Comparison of ENCODE assay signal across 13 cellular contexts in genomic region chr5:132492386-132492785, GRCh38. TPM values are rescaled to one million over a fixed set of nuclear protein-coding genes. Genes with fewer than 3 reads are reported as not detected.
A peak's percentile ranks its signal among the peaks of the same experiment; 100 is the strongest.
DNase-seq lines count a peak whose midpoint lies in the region; ATAC-seq, FAIRE-seq and TF ChIP-seq lines count a peak whose summit lies in the region.
"Had no signal": no experiment of that assay in that cellular context is flagged by ENCODE, and none has a peak within 500 bp of the region (broad histone marks: within the 10 kb centered on the region; RNA-seq: fewer than 3 reads in every experiment).

No MANE protein-coding gene starts in this region.

- H3K4me2 ChIP-seq in BLaER1: peak overlapping the region; percentile 96
- no peak overlapping the region; the same call in 1 of the 2 replicates for H3K4me2 ChIP-seq in GM12878 (ENCODE audit: control insufficient read depth, insufficient read depth)

- RAD21 ChIA-PET in GM12878 (lab: Charles Lee; ENCODE audit: unreplicated experiment): interaction anchor here (5.2 to 27.2 kb wide), 3 partner anchors 65 to 76 kb away, joined by 49 to 453 read pairs (median 72); no protein-coding TSS in a partner anchor

- TF ChIP-seq RAD21 in GM12878 (IDR thresholded peaks at IDR 0.05; ENCODE audit: insufficient read depth, low read depth, low read length): no peak

- SMC1A ChIA-PET in GM12878 (lab: Charles Lee; ENCODE audit: uncharacterized antibody, unreplicated experiment): interaction anchor here (0.7 to 8.5 kb wide), 11 partner anchors 14 to 266 kb away, joined by 3 to 123 read pairs (median 4); no protein-coding TSS in a partner anchor

- POLR2A ChIA-PET in GM12878 (lab: Charles Lee): interaction anchor here (0.7 to 24.5 kb wide), 7 partner anchors 9 to 729 kb away, joined by 3 to 389 read pairs (median 6); no protein-coding TSS in a partner anchor

- no peak for TF ChIP-seq POLR2A in GM12878 (IDR thresholded peaks at IDR 0.05; ENCODE audit: low read depth, low read length)

- H4K20me1 ChIP-seq in BLaER1 (peaks cover 32% of the 10 kb centered on the region), GM12878 (ENCODE audit: control insufficient read depth, insufficient read depth) (peaks cover 16% of the 10 kb centered on the region)

- in situ Hi-C loops in GM12878 (cut with MboI): loop anchor here (10.0 kb wide), 1 partner anchor 108 kb away; no protein-coding TSS in a partner anchor

- no peak for TF ChIP-seq EP300 in GM12878 (IDR thresholded peaks at IDR 0.05; ENCODE audit: borderline replicate concordance in 1 of 2, control insufficient read depth in 1 of 2, low read depth in 2 of 2, low read length in 2 of 2)

- FAIRE-seq in GM12878 (lab: Jason Lieb, UNC): no peak
- FAIRE-seq: TTC549 had no signal

- TF ChIP-seq CTCF in HFFc6 (IDR thresholded peaks at IDR 0.05): no peak
- TF ChIP-seq CTCF in GM12878 (IDR thresholded peaks at IDR 0.05 in 2 of 3, conservative IDR thresholded peaks at IDR 0.05 in 1 of 3; ENCODE audit: control insufficient read depth in 2 of 3, extremely low read depth in 1 of 3, insufficient read depth in 1 of 3, low read depth in 3 of 3, low read length in 3 of 3): no peak
- TF ChIP-seq CTCF in nephron (IDR thresholded peaks at IDR 0.05; ENCODE audit: unreplicated experiment in 3 of 3): no peak

- H3K79me2 ChIP-seq in GM12878 (ENCODE audit: control insufficient read depth, insufficient read depth, low read length): peaks cover 45% of the 10 kb centered on the region

- H3K36me3 Mint-ChIP-seq in HFFc6 (ENCODE audit: low read depth) (peaks cover 4% of the 10 kb centered on the region), nephron (ENCODE audit: low read depth) (no peaks in the 10 kb centered on the region)

- WGBS in GM12878 (ENCODE audit: insufficient coverage, insufficient replicate concordance, low lambda C conversion rate, missing lambda C conversion rate): 72% methylated on average over 2 of the region's 2 CpGs

- H3K9me3 Mint-ChIP-seq in HFFc6 (no peaks in the 10 kb centered on the region), nephron (no peaks in the 10 kb centered on the region)

- H3K36me3 ChIP-seq in BLaER1 (peaks cover 23% of the 10 kb centered on the region), GM12878 (ENCODE audit: control insufficient read depth in 2 of 2, insufficient read depth in 2 of 2, low read length in 1 of 2) (peaks cover 8 to 18% of the 10 kb centered on the region in 2 experiments)

- no peak overlapping the region for H3K9ac ChIP-seq in BLaER1
- no peak overlapping the region for H3K9ac ChIP-seq in GM12878 (ENCODE audit: control insufficient read depth, insufficient read depth, low read length)

- no peaks in the 10 kb centered on the region for H3K9me3 ChIP-seq in BLaER1
- no peaks in the 10 kb centered on the region for H3K9me3 ChIP-seq in GM12878 (replicated peaks; ENCODE audit: control insufficient read depth, insufficient read depth, low read length)

- H3K4me3 Mint-ChIP-seq in HFFc6: no peak overlapping the region
- peak overlapping the region; percentile 53 to 85 (median 80) for H3K4me3 Mint-ChIP-seq in nephron

- H2AFZ ChIP-seq in GM12878 (ENCODE audit: control insufficient read depth, low read depth, low read length): no peak overlapping the region

- ATAC-seq in GM12878 (no peak), HG02642 (IDR thresholded peaks at IDR 0.05; ENCODE audit: poor library complexity, unreplicated experiment) (no peak), GM18519 (IDR thresholded peaks at IDR 0.05; ENCODE audit: low FRiP score, unreplicated experiment) (no peak)

- no peak overlapping the region for H3K27ac ChIP-seq in BLaER1
- no peak overlapping the region for H3K27ac ChIP-seq in GM12878 (ENCODE audit: control insufficient read depth, insufficient read depth)

- H3K27me3 Mint-ChIP-seq in HFFc6 (ENCODE audit: insufficient read depth): peaks cover 2% of the 10 kb centered on the region
- peaks cover 25% of the 10 kb centered on the region for H3K27me3 Mint-ChIP-seq in nephron (ENCODE audit: low read depth)

- H3K4me1 Mint-ChIP-seq in HFFc6 (ENCODE audit: low read depth) (peaks cover 44% of the 10 kb centered on the region), nephron (peaks cover 21% of the 10 kb centered on the region)

- H3K4me3 ChIP-seq in BLaER1 (no peak overlapping the region), GM12878 (no peak overlapping the region)

- intact Hi-C loops in GM12878 (cut with micrococcal nuclease; ENCODE audit: unreplicated experiment): no loop called here

- DNase-seq in HFFc6: no peak
- no peak for DNase-seq in GM12878 (ENCODE audit: low read depth, low spot score)
- DNase-seq in ureter (ENCODE audit: low spot score): no peak
- DNase-seq in NCI-H2029 (lab: John Stamatoyannopoulos, UW): no peak
- DNase-seq: NCI-H446, RPMI8226 had no signal

- peaks cover 72% of the 10 kb centered on the region for H3K4me1 ChIP-seq in BLaER1
- H3K4me1 ChIP-seq in GM12878 (ENCODE audit: control insufficient read depth, insufficient read depth, low read length): peaks cover 42% of the 10 kb centered on the region

- no peaks in the 10 kb centered on the region for H3K27me3 ChIP-seq in BLaER1
- no peaks in the 10 kb centered on the region for H3K27me3 ChIP-seq in GM12878 (replicated peaks in 1 of 2; ENCODE audit: control insufficient read depth in 2 of 2, insufficient read depth in 2 of 2, low read length in 1 of 2)

- H3K27ac Mint-ChIP-seq in HFFc6 (peak overlapping the region; percentile 52; the same call in 1 of the 2 replicates), nephron (peak overlapping the region in 2 of 3 experiments; percentile 11 to 66)

- CTCF ChIA-PET in GM12878 (lab: Yijun Ruan, JAX): interaction anchor here (0.7 to 13.0 kb wide), 9 partner anchors 10 to 105 kb away, joined by 3 to 184 read pairs (median 33); no protein-coding TSS in a partner anchor

- no TSS peak for BruUV-seq in GM12878 (replicated peaks; lab: Mats Ljungman, UMichigan)

TF ChIP-seq in GM12878, 131 proteins besides CTCF, POLR2A, EP300 and RAD21:
- no peak for TF ChIP-seq MTA3 (IDR thresholded peaks at IDR 0.05; ENCODE audit: borderline replicate concordance, low read length)
- TF ChIP-seq RAD51 (IDR thresholded peaks at IDR 0.05): no peak
- peak; percentile 14; the same call in 1 of the 2 replicates for TF ChIP-seq E2F4 (IDR thresholded peaks at IDR 0.05; ENCODE audit: low read depth, low read length)
- TF ChIP-seq ASH2L (IDR thresholded peaks at IDR 0.05; ENCODE audit: borderline replicate concordance, low read depth): no peak
- TF ChIP-seq GABPA (IDR thresholded peaks at IDR 0.05; ENCODE audit: low read depth): no peak
- no peak for TF ChIP-seq KLF5 (IDR thresholded peaks at IDR 0.05; ENCODE audit: partially characterized antibody)

RNA-seq across cellular contexts. Expression of gene IRF1, which starts 1.8 kb away (rescaled TPM):
- 10 to 100 TPM in 5 of 6 experiments, 1 to 10 TPM in 1; 9.8 to 19.7 (median 17.3) TPM for total RNA-seq in HFFc6 (2021; fragmentation: NEBNext Ultra II Directional; extraction: Animal tissue kit (Norgen Biotek cat#: 25700))
- total RNA-seq in GM12878 (2013; cell fraction: nucleolus; rRNA removed): 216 and 219 TPM in 2 replicates
- 29.9 and 30.5 TPM in 2 replicates for total RNA-seq in GM12878 (2014; rRNA removed)
- total RNA-seq in GM12878 (2014; rRNA removed; fragmentation: Illumina TruSeq; extraction: Trizol): 41.9 and 45.3 TPM in 2 replicates
- 68.0 and 74.1 TPM in 2 replicates for total RNA-seq in GM12878 (2021)
- 19.0 TPM for polyA plus RNA-seq in GM12878 (2011; ENCODE audit: low read depth)
- polyA plus RNA-seq in GM12878 (2011; rRNA removed): 37.5 and 50.7 TPM in 2 replicates
- 60.7 and 77.3 TPM in 2 replicates for polyA plus RNA-seq in GM12878 (2011; cell fraction: cytosol; rRNA removed)
- polyA plus RNA-seq in GM12878 (2011; cell fraction: nucleus; rRNA removed): 156 and 160 TPM in 2 replicates
- 32.8 and 47.6 TPM in 2 replicates for polyA plus RNA-seq in GM12878 (2012)
- 45.9 and 48.6 TPM in 2 replicates for polyA plus RNA-seq in GM12878 (2014; fragmentation: Illumina TruSeq; extraction: Trizol)
- polyA plus RNA-seq in GM12878 (2014; fragmentation: Nextera tagmentation; extraction: Ambion mirVana): 10 to 100 TPM in 1 of 2 experiments, 1 to 10 TPM in 1; 6.9 to 14.0 TPM
- polyA plus RNA-seq in GM12878 (2014; rRNA removed): 55.9 and 56.1 TPM in 2 replicates
- polyA plus RNA-seq in GM12878 (2016; fragmentation: Nextera tagmentation; extraction: Ambion mirVana): 10 to 100 TPM; 62.1 to 65.0 TPM
- polyA minus RNA-seq in GM12878 (2011; rRNA and poly(A)+ RNA removed): 171 and 202 TPM in 2 replicates
- polyA minus RNA-seq in GM12878 (2011; cell fraction: cytosol; rRNA and poly(A)+ RNA removed): 47.0 and 51.0 TPM in 2 replicates
- polyA minus RNA-seq in GM12878 (2011; cell fraction: nucleus; rRNA and poly(A)+ RNA removed): 234 and 331 TPM in 2 replicates
- 40.8 TPM for total RNA-seq in ureter

RNA-seq across cellular contexts. Expression of gene IL5, which starts 50.9 kb away (rescaled TPM):
- total RNA-seq in HFFc6 (2021; fragmentation: NEBNext Ultra II Directional; extraction: Animal tissue kit (Norgen Biotek cat#: 25700)): not detected
- total RNA-seq in GM12878 (2013; cell fraction: nucleolus; rRNA removed): not detected in 2 replicates
- total RNA-seq in GM12878 (2014; rRNA removed) (not detected in 2 replicates), GM12878 (2014; rRNA removed; fragmentation: Illumina TruSeq; extraction: Trizol) (not detected in 2 replicates), GM12878 (2021) (not detected in 2 replicates), ureter (not detected)
- polyA plus RNA-seq in GM12878 (2011; ENCODE audit: low read depth): not detected
- polyA plus RNA-seq in GM12878 (2011; rRNA removed) (not detected in 2 replicates), GM12878 (2014; fragmentation: Illumina TruSeq; extraction: Trizol) (not detected in 2 replicates), GM12878 (2014; fragmentation: Nextera tagmentation; extraction: Ambion mirVana) (not detected), GM12878 (2014; rRNA removed) (not detected in 2 replicates), GM12878 (2016; fragmentation: Nextera tagmentation; extraction: Ambion mirVana) (not detected)
- polyA plus RNA-seq in GM12878 (2011; cell fraction: cytosol; rRNA removed): not detected in 2 replicates
- polyA plus RNA-seq in GM12878 (2011; cell fraction: nucleus; rRNA removed): not detected in 2 replicates
- polyA plus RNA-seq in GM12878 (2012): not detected in 2 replicates
- not detected in 2 replicates for polyA minus RNA-seq in GM12878 (2011; rRNA and poly(A)+ RNA removed)
- not detected in 2 replicates for polyA minus RNA-seq in GM12878 (2011; cell fraction: cytosol; rRNA and poly(A)+ RNA removed)
- not detected in 2 replicates for polyA minus RNA-seq in GM12878 (2011; cell fraction: nucleus; rRNA and poly(A)+ RNA removed)
- total RNA-seq: fibroblast of lung had no signal
- polyA plus RNA-seq: BJ, fibroblast of lung had no signal
